Comparison of ENCODE assay signal across 15 cellular contexts in genomic region chr2:205752421-205752820, GRCh38.
DNase-seq lines count a peak whose midpoint lies in the region; ATAC-seq, FAIRE-seq and TF ChIP-seq lines count a peak whose summit lies in the region.
"Had no signal": no experiment of that assay in that cellular context is flagged by ENCODE, and none has a peak within 500 bp of the region (broad histone marks: within the 10 kb centered on the region; RNA-seq: fewer than 3 reads in every experiment).

No MANE protein-coding gene starts in this region.

- H3K4me3 ChIP-seq in A549: no peak overlapping the region
- no peak overlapping the region for H3K4me3 ChIP-seq in breast epithelium
- no peak overlapping the region for H3K4me3 ChIP-seq in muscle layer of colon (ENCODE audit: low read depth in 1 of 2, low read length in 2 of 2)
- H3K4me3 ChIP-seq in smooth muscle cell: no peak overlapping the region
- H3K4me3 ChIP-seq: BLaER1 treated with 17β-estradiol and CSF1 and Interleukin-3, amounts not matched to agents 10 nM and 100 nM; K562 had no signal

- TF ChIP-seq EP300 in A549 (IDR thresholded peaks at IDR 0.05): no peak

- H3K27me3 ChIP-seq in breast epithelium (no peaks in the 10 kb centered on the region), muscle layer of colon (ENCODE audit: control insufficient read depth in 1 of 2, insufficient read depth in 2 of 2, low read length in 2 of 2) (no peaks in the 10 kb centered on the region), smooth muscle cell (ENCODE audit: low read depth) (no peaks in the 10 kb centered on the region)
- H3K27me3 ChIP-seq: BLaER1 treated with 17β-estradiol and CSF1 and Interleukin-3, amounts not matched to agents 10 nM and 100 nM had no signal

- H3K4me2 ChIP-seq in A549 (peak overlapping the region; percentile 33; the same call in 2 of the 3 replicates), smooth muscle cell (no peak overlapping the region)

- in situ Hi-C loops in GM13977 (cut with MboI; ENCODE audit: low pct_unique_long_range_greater_than_20kb, low sequenced_read_pairs, unreplicated experiment): no loop called here

- H3K9me3 ChIP-seq in A549: no peaks in the 10 kb centered on the region
- H3K9me3 ChIP-seq in breast epithelium: no peaks in the 10 kb centered on the region
- H3K9me3 ChIP-seq in muscle layer of colon (ENCODE audit: low read length): no peaks in the 10 kb centered on the region
- H3K9me3 ChIP-seq in smooth muscle cell (replicated peaks; ENCODE audit: low read depth): no peaks in the 10 kb centered on the region
- H3K9me3 ChIP-seq: BLaER1 treated with 17β-estradiol and CSF1 and Interleukin-3, amounts not matched to agents 10 nM and 100 nM had no signal

- POLR2A ChIA-PET in A549 (lab: Yijun Ruan, JAX): no interaction called here

- no peaks in the 10 kb centered on the region for H3K36me3 ChIP-seq in breast epithelium
- peaks cover 82% of the 10 kb centered on the region for H3K36me3 ChIP-seq in muscle layer of colon (ENCODE audit: insufficient read depth, low read length)
- no peaks in the 10 kb centered on the region for H3K36me3 ChIP-seq in smooth muscle cell (ENCODE audit: low read depth)

- H3K79me2 ChIP-seq in smooth muscle cell (ENCODE audit: low read depth): no peaks in the 10 kb centered on the region

- intact Hi-C loops in breast epithelium (cut with DNase I; ENCODE audit: low total_unique reads): no loop called here

- H2AFZ ChIP-seq in smooth muscle cell (ENCODE audit: low read depth): no peak overlapping the region

- TF ChIP-seq POLR2A in A549 (IDR thresholded peaks at IDR 0.05; ENCODE audit: low read length) (no peak), breast epithelium (IDR thresholded peaks at IDR 0.05) (no peak)

- WGBS in A549 (ENCODE audit: missing lambda C conversion rate): 96% methylated on average over 4 of the region's 4 CpGs
- 94% methylated on average over 4 of the region's 4 CpGs for WGBS in smooth muscle cell (ENCODE audit: low lambda C conversion rate)

- no peaks in the 10 kb centered on the region for H4K20me1 ChIP-seq in smooth muscle cell (ENCODE audit: low read depth)
- H4K20me1 ChIP-seq: BLaER1 treated with 17β-estradiol and CSF1 and Interleukin-3, amounts not matched to agents 10 nM and 100 nM had no signal

- ATAC-seq in A549: no peak
- ATAC-seq: K562 had no signal

- DNase-seq in A549 (ENCODE audit: low read depth in 1 of 2, low spot score in 1 of 2) (no peak), breast epithelium (ENCODE audit: low spot score in 2 of 2) (no peak), smooth muscle cell (lab: John Stamatoyannopoulos, UW; ENCODE audit: unreplicated experiment) (no peak), GM13977 (ENCODE audit: low spot score) (no peak), HuH-7.5 (ENCODE audit: low spot score) (no peak)
- no peak for DNase-seq in stimulated activated CD4-positive, alpha-beta T cell treated with anti-CD3 and anti-CD28 coated beads, Interleukin-4, amount 100 ng/mL, for 1 hour
- no peak for DNase-seq in activated naive CD4-positive, alpha-beta T cell treated with anti-CD3 and anti-CD28 coated beads, Interleukin-2, amount 50 U/mL, for 16 hours
- DNase-seq: NCI-H1092, NCI-H226, NCI-H526 treated with DMSO at 0.1 percent for 48 hours had no signal

- no peak for TF ChIP-seq CTCF in A549 (IDR thresholded peaks at IDR 0.05)
- no peak for TF ChIP-seq CTCF in breast epithelium (IDR thresholded peaks at IDR 0.05)
- no peak for TF ChIP-seq CTCF in smooth muscle cell (IDR thresholded peaks at IDR 0.05; ENCODE audit: borderline replicate concordance, insufficient read depth, poor library complexity, severe bottlenecking)
- no peak for TF ChIP-seq CTCF in GM13977 (IDR thresholded peaks at IDR 0.05; ENCODE audit: extremely low read depth, insufficient read depth, missing control alignments)

- H3K27ac ChIP-seq in A549 (peak overlapping the region; percentile 87 to 94), breast epithelium (peak overlapping the region; percentile 57 to 58), muscle layer of colon (ENCODE audit: low read depth, low read length) (peak overlapping the region; percentile 71), smooth muscle cell (ENCODE audit: low read depth) (peak overlapping the region; percentile 47)
- H3K27ac ChIP-seq: 22Rv1; BLaER1 treated with 17β-estradiol and CSF1 and Interleukin-3, amounts not matched to agents 10 nM and 100 nM; HL-60 had no signal

- no peak for TF ChIP-seq RAD21 in A549 (conservative IDR thresholded peaks at IDR 0.05 in 1 of 2, IDR thresholded peaks at IDR 0.05 in 1 of 2)

- H3F3A ChIP-seq in smooth muscle cell (ENCODE audit: low read depth): no peaks in the 10 kb centered on the region

- CTCF ChIA-PET in A549 (lab: Yijun Ruan, JAX): interaction anchor here (1.5 to 2.4 kb wide), 2 partner anchors 41 to 54 kb away, joined by 3 to 6 read pairs; no protein-coding TSS in a partner anchor

- no peak overlapping the region for H3K9ac ChIP-seq in muscle layer of colon (ENCODE audit: low read length)
- H3K9ac ChIP-seq in smooth muscle cell (ENCODE audit: low read depth): no peak overlapping the region
- H3K9ac ChIP-seq: BLaER1 treated with 17β-estradiol and CSF1 and Interleukin-3, amounts not matched to agents 10 nM and 100 nM had no signal

- H3K4me1 ChIP-seq in A549: peaks cover 100% of the 10 kb centered on the region
- peaks cover 5 to 11% of the 10 kb centered on the region in 2 donors for H3K4me1 ChIP-seq in breast epithelium
- peaks cover 83% of the 10 kb centered on the region for H3K4me1 ChIP-seq in muscle layer of colon (ENCODE audit: insufficient read depth, low read length)
- no peaks in the 10 kb centered on the region for H3K4me1 ChIP-seq in smooth muscle cell (ENCODE audit: low read depth)

- FAIRE-seq in A549 (lab: Jason Lieb, UNC): no peak
- FAIRE-seq: K562 had no signal

TF ChIP-seq in A549, 52 proteins besides CTCF, POLR2A, EP300 and RAD21:
- TF ChIP-seq HOXB13 (CRISPR knock-in tag; IDR thresholded peaks at IDR 0.05; ENCODE audit: low read depth) (no peak), HOXB5 (CRISPR knock-in tag; IDR thresholded peaks at IDR 0.05) (no peak)
